In the genomic region with DNA sequence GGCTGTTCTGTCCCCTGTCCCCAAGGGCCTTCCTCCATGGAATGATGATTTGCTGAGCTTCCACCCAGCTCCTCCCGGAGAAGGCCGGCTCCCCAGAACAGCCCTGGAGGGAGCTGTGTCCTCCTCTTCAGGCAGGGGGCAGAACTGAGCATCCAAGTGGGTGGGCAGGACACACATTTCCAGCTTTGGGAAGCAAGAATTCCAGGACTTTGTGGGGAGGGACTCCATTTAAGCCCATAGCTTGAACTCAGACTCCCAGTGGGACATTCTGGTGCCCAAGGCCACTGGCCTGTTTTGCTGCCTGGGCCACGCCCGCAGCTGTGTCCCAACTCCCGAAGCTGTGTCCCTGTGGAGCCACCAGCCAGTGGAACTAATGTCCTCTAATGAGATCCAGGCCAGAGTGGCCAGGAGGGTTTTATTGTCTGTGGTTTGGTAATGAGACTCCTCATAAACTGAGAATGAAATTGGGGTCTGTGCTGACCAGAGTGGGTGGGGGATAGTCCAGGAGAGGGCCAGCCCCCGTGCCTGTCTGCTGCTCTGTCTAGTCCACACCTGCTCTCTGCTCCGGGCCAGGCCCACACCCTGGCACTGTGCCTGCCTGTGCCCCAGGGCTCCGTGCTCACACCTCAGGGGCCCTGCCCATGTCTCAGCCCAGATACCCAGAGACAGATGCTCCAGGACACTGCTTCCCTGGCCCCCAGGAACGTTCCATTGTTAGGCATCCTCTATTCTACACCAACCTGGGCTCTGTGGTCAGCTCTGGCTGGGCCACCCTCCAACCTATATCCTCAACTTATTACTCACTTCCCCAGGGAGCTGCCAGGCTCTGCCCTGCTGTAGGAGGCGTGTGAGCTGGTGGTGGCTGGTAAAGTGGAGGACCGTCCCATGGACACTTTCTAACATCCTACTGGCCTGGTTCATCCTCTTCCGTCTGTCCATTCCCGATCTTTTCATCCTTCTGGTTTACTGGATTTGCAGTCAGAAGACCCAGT, we compare ENCODE assay signal across 8 cellular contexts. TPM values are rescaled to one million over a fixed set of nuclear protein-coding genes. Genes with fewer than 3 reads are reported as not detected.
DNase-seq lines count a peak whose midpoint lies in the region; ATAC-seq and TF ChIP-seq lines count a peak whose summit lies in the region.

No MANE protein-coding gene starts in this region.

- no peak overlapping the region for H3K27ac ChIP-seq in VCaP

- no peaks in the 10 kb centered on the region for H3K4me1 Mint-ChIP-seq in activated T-cell treated with anti-CD3 and anti-CD28 coated beads, Interleukin-2, amount 50 U/mL, for 4 hours (ENCODE audit: low read depth)

- DNase-seq in A172 (ENCODE audit: low spot score) (peak; percentile 57), GM20000 (ENCODE audit: low spot score) (no peak), iPS-NIHi11 (ENCODE audit: low spot score) (peak; percentile 75), putamen (ENCODE audit: low spot score) (no peak), pons (ENCODE audit: low spot score) (no peak), superior temporal gyrus (ENCODE audit: extremely low spot score) (no peak)
- no peak for DNase-seq in activated T-cell treated with anti-CD3 and anti-CD28 coated beads, Interleukin-2, amount 50 U/mL, for 4 hours

- TF ChIP-seq CTCF in GM20000 (IDR thresholded peaks at IDR 0.05; ENCODE audit: extremely low read depth, missing control alignments): peak; percentile 42
- TF ChIP-seq CTCF in VCaP (conservative IDR thresholded peaks at IDR 0.05): 0 out of 2 replicates have a peak, but pooled peaks have one; percentile 22

- H3K4me3 Mint-ChIP-seq in activated T-cell treated with anti-CD3 and anti-CD28 coated beads, Interleukin-2, amount 50 U/mL, for 4 hours: no peak overlapping the region

- no peaks in the 10 kb centered on the region for H3K9me3 Mint-ChIP-seq in activated T-cell treated with anti-CD3 and anti-CD28 coated beads, Interleukin-2, amount 50 U/mL, for 4 hours

- no peak for ATAC-seq in activated T-cell treated with anti-CD3 and anti-CD28 coated beads, Interleukin-2, amount 50 U/mL, for 4 hours

- H3K27me3 Mint-ChIP-seq in activated T-cell treated with anti-CD3 and anti-CD28 coated beads, Interleukin-2, amount 50 U/mL, for 4 hours (ENCODE audit: low read depth): no peaks in the 10 kb centered on the region

- no peaks in the 10 kb centered on the region for H3K36me3 Mint-ChIP-seq in activated T-cell treated with anti-CD3 and anti-CD28 coated beads, Interleukin-2, amount 50 U/mL, for 4 hours (ENCODE audit: insufficient read depth)

RNA-seq across cellular contexts. Expression of a gene that starts 7.6 kb away (rescaled TPM):
- total RNA-seq in A172 (2014; rRNA removed; shearing (Covaris generic)): 2.9 and 3.0 TPM in 2 replicates
- total RNA-seq in activated T-cell treated with anti-CD3 and anti-CD28 coated beads, Interleukin-2, amount 50 U/mL, for 4 hours: 1 to 10 TPM; 7.5 to 9.0 (median 8.3) TPM

Comparison
In these comparisons a context has a peak if more than half of its experiments do, and no peak if none do; other contexts are left out.
1. DNase-seq: peak in A172 (single experiment) and iPS-NIHi11 (single experiment); none in GM20000 (single experiment), activated T-cell treated with anti-CD3 and anti-CD28 coated beads, Interleukin-2, amount 50 U/mL, for 4 hours (single experiment), putamen (single experiment), pons (single experiment) and superior temporal gyrus (single experiment).